8 cellular contexts compared by ENCODE assay signal in genomic region chr5:150672237-150672883, GRCh38. TPM values are rescaled to one million over a fixed set of nuclear protein-coding genes. Genes with fewer than 3 reads are reported as not detected.
DNase-seq lines count a peak whose midpoint lies in the region; ATAC-seq and TF ChIP-seq lines count a peak whose summit lies in the region.

No MANE protein-coding gene starts in this region.

- no peaks in the 10 kb centered on the region for H3K9me3 Mint-ChIP-seq in activated T-cell treated with anti-CD3 and anti-CD28 coated beads, Interleukin-2, amount 50 U/mL, for 24 hours
- no peaks in the 10 kb centered on the region for H3K9me3 Mint-ChIP-seq in osteocyte (ENCODE audit: unreplicated experiment)

- H3K4me3 ChIP-seq in HL-60 (replicated peaks; ENCODE audit: insufficient read depth, low read length): peak overlapping the region; percentile 55
- peak overlapping the region; percentile 20 to 60 for H3K4me3 ChIP-seq in gastroesophageal sphincter

- ATAC-seq in gastroesophageal sphincter (peak; percentile 49), HG03378 (IDR thresholded peaks at IDR 0.05; ENCODE audit: unreplicated experiment) (no peak), GM18502 (IDR thresholded peaks at IDR 0.05; ENCODE audit: poor library complexity, unreplicated experiment) (no peak)

- H3K27me3 Mint-ChIP-seq in activated T-cell treated with anti-CD3 and anti-CD28 coated beads, Interleukin-2, amount 50 U/mL, for 24 hours: peaks cover 28% of the 10 kb centered on the region
- peaks cover 2% of the 10 kb centered on the region for H3K27me3 Mint-ChIP-seq in osteocyte (ENCODE audit: unreplicated experiment)

- TF ChIP-seq EP300 in gastroesophageal sphincter (IDR thresholded peaks at IDR 0.05): no peak

- no peaks in the 10 kb centered on the region for H3K36me3 ChIP-seq in gastroesophageal sphincter

- DNase-seq in CD1c-positive myeloid dendritic cell (ENCODE audit: extremely low spot score) (peak; percentile 23), HL-60 (ENCODE audit: low read depth in 1 of 2, low spot score in 1 of 2) (peak; percentile 26 to 53), osteocyte (ENCODE audit: extremely low spot score, unreplicated experiment) (no peak), D341Med (ENCODE audit: low spot score) (no peak)
- peak; percentile 57 for DNase-seq in activated T-cell treated with anti-CD3 and anti-CD28 coated beads, Interleukin-2, amount 50 U/mL, for 24 hours

- 20% methylated on average over 1 of the region's 38 CpGs; no CpG with 5 or more reads in 1 of the 2 donors for WGBS in gastroesophageal sphincter (ENCODE audit: low coverage in 1 of 2), 2 donors

- TF ChIP-seq CTCF in HL-60 (IDR thresholded peaks at IDR 0.05; ENCODE audit: insufficient read depth, low read length) (no peak), gastroesophageal sphincter (IDR thresholded peaks at IDR 0.05) (no peak), osteocyte (IDR thresholded peaks at IDR 0.05) (peak; percentile 9)

- no peak overlapping the region for H3K27ac ChIP-seq in HL-60 (replicated peaks)
- H3K27ac ChIP-seq in gastroesophageal sphincter: peak overlapping the region in 3 of 4 donors; percentile 14 to 65 (median 14)

- no peaks in the 10 kb centered on the region for H3K9me3 ChIP-seq in gastroesophageal sphincter

- H3K4me1 ChIP-seq in gastroesophageal sphincter: peaks cover 0 to 40% (median 11%) of the 10 kb centered on the region in 3 donors

- H3K27me3 ChIP-seq in HL-60 (ENCODE audit: insufficient read depth, poor library complexity, severe bottlenecking) (peaks cover 6% of the 10 kb centered on the region), gastroesophageal sphincter (peaks cover 12% of the 10 kb centered on the region)

- peak overlapping the region; percentile 75 for H3K4me3 Mint-ChIP-seq in activated T-cell treated with anti-CD3 and anti-CD28 coated beads, Interleukin-2, amount 50 U/mL, for 24 hours
- H3K4me3 Mint-ChIP-seq in osteocyte (ENCODE audit: unreplicated experiment): peak overlapping the region; percentile 77

- TF ChIP-seq POLR2A in gastroesophageal sphincter (IDR thresholded peaks at IDR 0.05): no peak

- H3K4me1 Mint-ChIP-seq in activated T-cell treated with anti-CD3 and anti-CD28 coated beads, Interleukin-2, amount 50 U/mL, for 24 hours (ENCODE audit: low read depth): peaks cover 6% of the 10 kb centered on the region
- H3K4me1 Mint-ChIP-seq in osteocyte (ENCODE audit: unreplicated experiment): peaks cover 25% of the 10 kb centered on the region

- H3K36me3 Mint-ChIP-seq in activated T-cell treated with anti-CD3 and anti-CD28 coated beads, Interleukin-2, amount 50 U/mL, for 24 hours (ENCODE audit: low read depth): no peaks in the 10 kb centered on the region
- no peaks in the 10 kb centered on the region for H3K36me3 Mint-ChIP-seq in osteocyte (ENCODE audit: unreplicated experiment)

- peak overlapping the region; percentile 58 for H3K27ac Mint-ChIP-seq in activated T-cell treated with anti-CD3 and anti-CD28 coated beads, Interleukin-2, amount 50 U/mL, for 24 hours
- H3K27ac Mint-ChIP-seq in osteocyte (ENCODE audit: unreplicated experiment): peak overlapping the region; percentile 8

RNA-seq across cellular contexts. Expression of gene MYOZ3, which starts 11.3 kb away (rescaled TPM):
- total RNA-seq in gastroesophageal sphincter (under 1 TPM in 3 of 4 donors, not detected in 1; 0.13 to 0.62 (median 0.22) TPM), osteocyte (0.27 and 1.5 TPM in 2 replicates)

RNA-seq across cellular contexts. Expression of gene RBM22, which starts 28.5 kb away (rescaled TPM):
- 10 to 100 TPM; 24.3 to 37.2 (median 32.4) TPM for total RNA-seq in gastroesophageal sphincter
- total RNA-seq in osteocyte: 41.6 and 43.6 TPM in 2 replicates

RNA-seq across cellular contexts. Expression of gene SYNPO, which starts 31.9 kb away (rescaled TPM):
- total RNA-seq in gastroesophageal sphincter (10 to 100 TPM; 31.6 to 50.5 (median 37.4) TPM), osteocyte (17.8 and 18.4 TPM in 2 replicates)

Comparison
In these comparisons a context has a peak if more than half of its experiments do, and no peak if none do; other contexts are left out.
1. DNase-seq: peak in CD1c-positive myeloid dendritic cell (single experiment), HL-60 (2 of 2) and activated T-cell treated with anti-CD3 and anti-CD28 coated beads, Interleukin-2, amount 50 U/mL, for 24 hours (single experiment); none in osteocyte (single experiment) and D341Med (single experiment).